ENCODE assay signal across 8 cellular contexts in the genomic region with DNA sequence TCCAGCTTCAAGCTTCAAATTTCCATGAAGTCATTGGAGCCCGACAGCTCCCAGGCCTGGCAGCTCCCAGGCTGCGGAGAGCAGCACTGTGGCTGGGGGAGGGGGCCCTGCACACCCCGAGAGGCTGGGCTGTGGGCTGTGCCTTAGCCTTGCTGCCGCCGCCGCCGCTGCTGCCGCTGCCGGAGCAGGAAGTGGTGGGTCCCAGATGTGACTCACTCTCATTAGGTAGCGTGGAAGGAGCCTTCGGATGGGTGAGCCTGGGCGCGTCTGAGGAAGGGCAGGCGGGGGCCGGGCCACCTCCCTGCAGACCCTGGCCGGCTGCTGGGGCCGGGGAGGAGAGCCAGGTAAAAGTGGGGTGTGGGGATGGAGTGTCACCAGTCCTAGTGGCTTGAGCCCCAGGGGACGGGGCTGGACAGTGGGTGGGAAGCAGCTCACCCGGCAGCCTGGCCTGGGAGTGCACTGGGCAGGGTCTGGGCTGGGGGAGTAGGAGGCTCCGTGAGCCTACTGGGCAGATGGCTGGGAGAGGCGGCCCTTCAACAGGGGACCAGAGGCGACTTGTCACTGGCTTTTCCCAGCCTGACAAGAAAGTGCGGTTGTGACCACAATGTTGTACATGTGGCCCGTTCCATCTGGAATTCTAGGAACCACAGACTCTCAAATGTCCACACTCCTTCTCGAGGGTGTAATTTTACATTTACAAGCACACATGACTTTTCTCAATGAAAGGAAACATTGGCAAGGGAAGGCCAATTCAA. TPM values are rescaled to one million over a fixed set of nuclear protein-coding genes. Genes with fewer than 3 reads are reported as not detected.
DNase-seq lines count a peak whose midpoint lies in the region; ATAC-seq and TF ChIP-seq lines count a peak whose summit lies in the region.

A gene (plus strand): TSS at position 215 of the 755 bp plus-strand sequence. CDS start 21,629 bp downstream, outside the sequence.

- no peaks in the 10 kb centered on the region for H3K27me3 ChIP-seq in heart left ventricle
- H3K27me3 ChIP-seq in skeletal muscle tissue (ENCODE audit: control insufficient read depth in 3 of 3, insufficient read depth in 3 of 3, low read length in 3 of 3) = peaks cover 0 to 14% (median 4%) of the 10 kb centered on the region in 3 donors

- peaks cover 3% of the 10 kb centered on the region for H3K36me3 Mint-ChIP-seq in endothelial cell (ENCODE audit: low read depth, unreplicated experiment)

- no peak within 1 kb of the TSS for H3K27ac Mint-ChIP-seq in endothelial cell (ENCODE audit: unreplicated experiment)

- H3K9ac ChIP-seq in skeletal muscle tissue (ENCODE audit: low read depth in 1 of 3, low read length in 3 of 3) = peak within 1 kb of the TSS; percentile 50 to 57 (median 50)

- DNase-seq in AG08395 (ENCODE audit: low spot score) (peak; percentile 87), SK-MEL-5 (ENCODE audit: low read depth, low spot score) (peak; percentile 25), heart left ventricle (peak; percentile 54 to 90 (median 74)), endothelial cell (ENCODE audit: low spot score) (no peak)
- DNase-seq in activated naive CD4-positive, alpha-beta T cell (lab: John Stamatoyannopoulos, UW) = peak; percentile 47 to 81 (median 66)

- H3K4me3 ChIP-seq in heart left ventricle (peak within 1 kb of the TSS in 10 of 12 donors; percentile 24 to 67 (median 48)), skeletal muscle tissue (ENCODE audit: low read length in 3 of 3) (peak within 1 kb of the TSS; percentile 43 to 60 (median 59))

- no peak for TF ChIP-seq CTCF in heart left ventricle (IDR thresholded peaks at IDR 0.05)
- no peak for TF ChIP-seq CTCF in endothelial cell (IDR thresholded peaks at IDR 0.05; ENCODE audit: unreplicated experiment)

- in situ Hi-C loops in SK-MEL-5 (cut with HindIII; ENCODE audit: low pct_unique_long_range_greater_than_20kb, low sequenced_read_pairs) = no loop called here

- H3K4me3 Mint-ChIP-seq in endothelial cell (ENCODE audit: unreplicated experiment) = no peak within 1 kb of the TSS

- H3K9me3 Mint-ChIP-seq in endothelial cell (ENCODE audit: unreplicated experiment) = no peaks in the 10 kb centered on the region

- H3K27me3 Mint-ChIP-seq in endothelial cell (ENCODE audit: unreplicated experiment) = no peaks in the 10 kb centered on the region

- WGBS in heart left ventricle, 4 donors = 33 to 60% (median 37%) methylated on average over 21 to 25 of the region's 25 CpGs

- H3K9me3 ChIP-seq in heart left ventricle = no peaks in the 10 kb centered on the region
- H3K9me3 ChIP-seq in skeletal muscle tissue (ENCODE audit: control insufficient read depth in 3 of 3, low read length in 3 of 3) = no peaks in the 10 kb centered on the region

- H3K27ac ChIP-seq in heart left ventricle (peak within 1 kb of the TSS in 5 of 12 donors; percentile 45 to 90 (median 71)), skeletal muscle tissue (ENCODE audit: low read depth, low read length) (peak within 1 kb of the TSS; percentile 30)

- ATAC-seq in GM19043 (IDR thresholded peaks at IDR 0.05; ENCODE audit: low read depth, unreplicated experiment) (peak; percentile 89), HG03280 (IDR thresholded peaks at IDR 0.05; ENCODE audit: unreplicated experiment) (peak; percentile 87), heart left ventricle (peak in 3 of 4 donors; percentile 78 to 92 (median 89))

- H3K4me1 Mint-ChIP-seq in endothelial cell (ENCODE audit: unreplicated experiment) = peaks cover 14% of the 10 kb centered on the region

- peaks cover 0 to 69% (median 0%) of the 10 kb centered on the region in 12 donors for H3K4me1 ChIP-seq in heart left ventricle
- peaks cover 2 to 18% (median 9%) of the 10 kb centered on the region in 3 donors for H3K4me1 ChIP-seq in skeletal muscle tissue (ENCODE audit: control insufficient read depth in 3 of 3, insufficient read depth in 3 of 3, low read length in 3 of 3)

- intact Hi-C loops in heart left ventricle (cut with DNase I) = loop anchor here in 1 of 10 donors (10.0 kb wide), 1 partner anchor 48 kb away; no protein-coding TSS in a partner anchor

- no peak for TF ChIP-seq POLR2A in heart left ventricle (IDR thresholded peaks at IDR 0.05)

- H3K36me3 ChIP-seq in heart left ventricle = no peaks in the 10 kb centered on the region
- H3K36me3 ChIP-seq in skeletal muscle tissue (ENCODE audit: control insufficient read depth in 3 of 3, insufficient read depth in 3 of 3, low read length in 3 of 3) = no peaks in the 10 kb centered on the region

RNA-seq across cellular contexts. Expression of the gene that starts here (rescaled TPM):
- total RNA-seq in SK-MEL-5 (2014; rRNA removed; shearing (Covaris generic)) = 4.2 and 4.4 TPM in 2 replicates
- 3.7 and 4.6 TPM in 2 replicates for polyA plus RNA-seq in SK-MEL-5 (2015; cell fraction: cytosol; rRNA removed)
- 8.6 and 12.7 TPM in 2 replicates for polyA plus RNA-seq in SK-MEL-5 (2015; cell fraction: nucleus; rRNA removed)
- total RNA-seq in heart left ventricle (10 to 100 TPM in 3 of 9 donors, 1 to 10 TPM in 6; 3.2 to 46.7 (median 9.0) TPM), skeletal muscle tissue (9.4 TPM), endothelial cell (ENCODE audit: unreplicated experiment) (3.2 TPM)
- 1 to 10 TPM; 3.8 to 5.3 TPM for polyA plus RNA-seq in heart left ventricle
